Comparison of ENCODE assay signal across 16 cellular contexts in genomic region chr6:112243861-112244415, GRCh38. TPM values are rescaled to one million over a fixed set of nuclear protein-coding genes. Genes with fewer than 3 reads are reported as not detected.
DNase-seq lines count a peak whose midpoint lies in the region; ATAC-seq, FAIRE-seq and TF ChIP-seq lines count a peak whose summit lies in the region.
"Had no signal": no experiment of that assay in that cellular context is flagged by ENCODE, and none has a peak within 500 bp of the region (broad histone marks: within the 10 kb centered on the region; RNA-seq: fewer than 3 reads in every experiment).

No MANE protein-coding gene starts in this region.

- TF ChIP-seq EP300 in ovary (IDR thresholded peaks at IDR 0.05), result no peak

- no peak overlapping the region for H2AFZ ChIP-seq in endothelial cell of umbilical vein (ENCODE audit: low read depth, low read length)

- ATAC-seq in HG02623 (IDR thresholded peaks at IDR 0.05; ENCODE audit: unreplicated experiment), result no peak
- ATAC-seq in naive thymus-derived CD4-positive, alpha-beta T cell, result no peak
- ATAC-seq: left colon; natural killer cell treated with Interleukin-12 subunit alpha and Interleukin-12 subunit beta and Interleukin-15 and Interleukin-18, amount 100 ng/mL, for 72 hours had no signal

- peaks cover 5 to 48% (median 16%) of the 10 kb centered on the region in 5 donors for H3K27me3 Mint-ChIP-seq in naive thymus-derived CD4-positive, alpha-beta T cell

- H3K27ac ChIP-seq in left ventricle myocardium inferior (replicated peaks) (peak overlapping the region; percentile 98), right atrium auricular region (peak overlapping the region in 1 of 2 donors; percentile 52), endothelial cell of umbilical vein (ENCODE audit: insufficient read depth, low read depth, low read length) (peak overlapping the region; percentile 6), ovary (peak overlapping the region in 1 of 2 donors; percentile 58), SJCRH30 (no peak overlapping the region)
- no peak overlapping the region for H3K27ac ChIP-seq in naive thymus-derived CD4-positive, alpha-beta T cell (ENCODE audit: low read depth, low read length)
- H3K27ac ChIP-seq: SK-N-MC had no signal

- H3K4me1 ChIP-seq in left ventricle myocardium inferior (peaks cover 91% of the 10 kb centered on the region), right atrium auricular region (peaks cover 0 to 58% of the 10 kb centered on the region in 2 donors), endothelial cell of umbilical vein (ENCODE audit: control insufficient read depth, extremely low read depth, insufficient read depth, low read length) (peaks cover 80% of the 10 kb centered on the region), ovary (ENCODE audit: insufficient read depth) (peaks cover 18% of the 10 kb centered on the region), SJCRH30 (no peaks in the 10 kb centered on the region; the same call in 1 of the 2 replicates)
- no peaks in the 10 kb centered on the region for H3K4me1 ChIP-seq in naive thymus-derived CD4-positive, alpha-beta T cell (ENCODE audit: control insufficient read depth in 2 of 2, insufficient read depth in 2 of 2, low read length in 2 of 2)

- DNase-seq in left ventricle myocardium inferior (no peak), right atrium auricular region (ENCODE audit: low spot score) (no peak), endothelial cell of umbilical vein (ENCODE audit: low read depth, low spot score) (peak; percentile 16), ovary (no peak), GM19238 (ENCODE audit: insufficient read length, low spot score) (no peak), SJCRH30 (no peak)
- no peak for DNase-seq in naive thymus-derived CD4-positive, alpha-beta T cell
- DNase-seq: activated gamma-delta T cell treated with Interleukin-2 at 50 U/mL for 16 hours; left colon; MM.1S; NCI-H2171; stimulated activated naive CD4-positive, alpha-beta T cell treated with Interleukin-2 at 50 U/mL for 16 hours had no signal

- peaks cover 2% of the 10 kb centered on the region for H3K9me1 ChIP-seq in endothelial cell of umbilical vein (replicated peaks; ENCODE audit: control insufficient read depth, extremely low read depth, insufficient read depth, low read length)

- BruUV-seq in endothelial cell of umbilical vein (replicated peaks; lab: Mats Ljungman, UMichigan), result no TSS peak

- no peak overlapping the region for H3K27ac Mint-ChIP-seq in naive thymus-derived CD4-positive, alpha-beta T cell
- H3K27ac Mint-ChIP-seq: natural killer cell treated with Interleukin-12 subunit alpha and Interleukin-12 subunit beta and Interleukin-15 and Interleukin-18, amount 100 ng/mL, for 72 hours had no signal

- H3K36me3 ChIP-seq in left ventricle myocardium inferior (peaks cover 2% of the 10 kb centered on the region), right atrium auricular region (no peaks in the 10 kb centered on the region), endothelial cell of umbilical vein (ENCODE audit: control insufficient read depth in 2 of 2, extremely low read depth in 1 of 2, insufficient read depth in 2 of 2, low read length in 2 of 2) (peaks cover 19 to 24% of the 10 kb centered on the region in 2 experiments), ovary (no peaks in the 10 kb centered on the region), SJCRH30 (no peaks in the 10 kb centered on the region)
- H3K36me3 ChIP-seq in naive thymus-derived CD4-positive, alpha-beta T cell (ENCODE audit: control insufficient read depth in 2 of 3, insufficient read depth in 3 of 3, low read length in 3 of 3), result no peaks in the 10 kb centered on the region

- CTCF ChIA-PET in endothelial cell of umbilical vein (lab: Charles Lee), result interaction anchor here (1.7 to 4.6 kb wide), 2 partner anchors 63 to 68 kb away, joined by 3 to 16 read pairs; no protein-coding TSS in a partner anchor
- CTCF ChIA-PET in naive thymus-derived CD4-positive, alpha-beta T cell (lab: Charles Lee), result no interaction called here

- POLR2A ChIA-PET in endothelial cell of umbilical vein (lab: Charles Lee), result interaction anchor here (1.7 kb wide), 1 partner anchor 10 kb away, joined by 5 read pairs; the partner anchor contains the start of gene LAMA4
- POLR2A ChIA-PET in naive thymus-derived CD4-positive, alpha-beta T cell (lab: Charles Lee), result no interaction called here

- H3K9ac ChIP-seq in endothelial cell of umbilical vein (replicated peaks; ENCODE audit: extremely low read depth, insufficient read depth, low read length), result no peak overlapping the region

- peak overlapping the region; percentile 19 for H3K4me3 ChIP-seq in left ventricle myocardium inferior
- H3K4me3 ChIP-seq in right atrium auricular region, result peak overlapping the region in 1 of 2 donors; percentile 1
- no peak overlapping the region for H3K4me3 ChIP-seq in endothelial cell of umbilical vein (replicated peaks in 1 of 3; ENCODE audit: insufficient read depth in 1 of 3, low read depth in 1 of 3, low read length in 3 of 3)
- H3K4me3 ChIP-seq in ovary, result peak overlapping the region; percentile 19
- H3K4me3 ChIP-seq in naive thymus-derived CD4-positive, alpha-beta T cell (ENCODE audit: low read length), result no peak overlapping the region
- no peak overlapping the region for H3K4me3 ChIP-seq in SJCRH30
- H3K4me3 ChIP-seq: SK-N-MC had no signal

- H4K20me1 ChIP-seq in endothelial cell of umbilical vein (replicated peaks; ENCODE audit: control insufficient read depth, extremely low read depth, insufficient read depth, low read length), result no peaks in the 10 kb centered on the region

- no peak overlapping the region for H3K4me3 Mint-ChIP-seq in naive thymus-derived CD4-positive, alpha-beta T cell
- H3K4me3 Mint-ChIP-seq: natural killer cell treated with Interleukin-12 subunit alpha and Interleukin-12 subunit beta and Interleukin-15 and Interleukin-18, amount 100 ng/mL, for 72 hours had no signal

- WGBS in ovary, 3 donors, result 65 to 77% (median 76%) methylated on average over 6 of the region's 6 CpGs

- TF ChIP-seq CTCF in left ventricle myocardium inferior (IDR thresholded peaks at IDR 0.05; ENCODE audit: borderline replicate concordance) (no peak), right atrium auricular region (IDR thresholded peaks at IDR 0.05) (no peak), endothelial cell of umbilical vein (IDR thresholded peaks at IDR 0.05; ENCODE audit: extremely low read depth in 1 of 2, insufficient read depth in 1 of 2, low read depth in 1 of 2, low read length in 2 of 2) (no peak), ovary (IDR thresholded peaks at IDR 0.05) (no peak)

- intact Hi-C loops in left ventricle myocardium inferior (cut with micrococcal nuclease) (no loop called here), endothelial cell of umbilical vein (cut with micrococcal nuclease) (no loop called here), ovary (cut with DNase I) (no loop called here)
- intact Hi-C loops in naive thymus-derived CD4-positive, alpha-beta T cell (cut with micrococcal nuclease), result no loop called here

- TF ChIP-seq POLR2A in endothelial cell of umbilical vein (IDR thresholded peaks at IDR 0.05; ENCODE audit: low read depth, low read length) (no peak), ovary (IDR thresholded peaks at IDR 0.05) (no peak)

- no peaks in the 10 kb centered on the region for H3K9me3 Mint-ChIP-seq in naive thymus-derived CD4-positive, alpha-beta T cell
- H3K9me3 Mint-ChIP-seq: natural killer cell treated with Interleukin-12 subunit alpha and Interleukin-12 subunit beta and Interleukin-15 and Interleukin-18, amount 100 ng/mL, for 72 hours had no signal

- no peaks in the 10 kb centered on the region for H3K27me3 ChIP-seq in left ventricle myocardium inferior (ENCODE audit: low read depth)
- no peaks in the 10 kb centered on the region for H3K27me3 ChIP-seq in right atrium auricular region
- no peaks in the 10 kb centered on the region for H3K27me3 ChIP-seq in endothelial cell of umbilical vein (ENCODE audit: control insufficient read depth in 2 of 2, insufficient read depth in 2 of 2, low read length in 2 of 2)
- H3K27me3 ChIP-seq in ovary, result no peaks in the 10 kb centered on the region
- H3K27me3 ChIP-seq in naive thymus-derived CD4-positive, alpha-beta T cell (ENCODE audit: control insufficient read depth in 2 of 2, insufficient read depth in 2 of 2, low read length in 2 of 2), result no peaks in the 10 kb centered on the region
- no peaks in the 10 kb centered on the region for H3K27me3 ChIP-seq in SJCRH30

- no peak overlapping the region for H3K4me2 ChIP-seq in endothelial cell of umbilical vein (ENCODE audit: insufficient read depth, low read length)

- dilution Hi-C loops in endothelial cell of umbilical vein (cut with MboI; ENCODE audit: extremely low pct_ligation_motif_present, low sequenced_read_pairs), result no loop called here

- H3K9me3 ChIP-seq in left ventricle myocardium inferior (replicated peaks) (no peaks in the 10 kb centered on the region), right atrium auricular region (no peaks in the 10 kb centered on the region), endothelial cell of umbilical vein (replicated peaks; ENCODE audit: control insufficient read depth, insufficient read depth, low read length) (no peaks in the 10 kb centered on the region), ovary (no peaks in the 10 kb centered on the region), SJCRH30 (replicated peaks) (no peaks in the 10 kb centered on the region)
- H3K9me3 ChIP-seq in naive thymus-derived CD4-positive, alpha-beta T cell (ENCODE audit: control insufficient read depth in 2 of 3, low read length in 3 of 3), result no peaks in the 10 kb centered on the region

- no peak for FAIRE-seq in endothelial cell of umbilical vein (lab: Jason Lieb, UNC)

- H3K36me3 Mint-ChIP-seq in naive thymus-derived CD4-positive, alpha-beta T cell, result no peaks in the 10 kb centered on the region
- H3K36me3 Mint-ChIP-seq: natural killer cell treated with Interleukin-12 subunit alpha and Interleukin-12 subunit beta and Interleukin-15 and Interleukin-18, amount 100 ng/mL, for 72 hours had no signal

- H3K79me2 ChIP-seq in endothelial cell of umbilical vein (ENCODE audit: control insufficient read depth, insufficient read depth, low read length), result peaks cover 96% of the 10 kb centered on the region

- peaks cover 2 to 18% (median 16%) of the 10 kb centered on the region in 7 donors for H3K4me1 Mint-ChIP-seq in naive thymus-derived CD4-positive, alpha-beta T cell

RNA-seq across cellular contexts. Expression of gene LAMA4, which starts 10.4 kb away (rescaled TPM):
- 103 TPM for total RNA-seq in left ventricle myocardium inferior
- 10 to 100 TPM; 37.2 to 47.1 TPM for total RNA-seq in right atrium auricular region
- 629 TPM in 2 replicates for total RNA-seq in endothelial cell of umbilical vein
- polyA plus RNA-seq in endothelial cell of umbilical vein, result 370 and 384 TPM in 2 replicates
- 215 and 257 TPM in 2 replicates for polyA plus RNA-seq in endothelial cell of umbilical vein (2011; cell fraction: cytosol; rRNA removed)
- 1,231 and 1,345 TPM in 2 replicates for polyA plus RNA-seq in endothelial cell of umbilical vein (2011; cell fraction: nucleus; rRNA removed)
- 367 and 381 TPM in 2 replicates for polyA plus RNA-seq in endothelial cell of umbilical vein (2012)
- polyA minus RNA-seq in endothelial cell of umbilical vein, result 1,043 and 1,135 TPM in 2 replicates
- polyA minus RNA-seq in endothelial cell of umbilical vein (2011; cell fraction: cytosol; rRNA and poly(A)+ RNA removed), result not detected
- 1,955 and 2,229 TPM in 2 replicates for polyA minus RNA-seq in endothelial cell of umbilical vein (2011; cell fraction: nucleus; rRNA and poly(A)+ RNA removed)
- 10 to 100 TPM; 29.0 to 92.8 (median 42.5) TPM for total RNA-seq in ovary
- 10 to 100 TPM; 32.3 to 84.7 TPM for polyA plus RNA-seq in ovary
- not detected for total RNA-seq in naive thymus-derived CD4-positive, alpha-beta T cell
- not detected for polyA plus RNA-seq in naive thymus-derived CD4-positive, alpha-beta T cell
- 22.0 and 28.5 TPM in 2 replicates for total RNA-seq in SJCRH30 (2014; rRNA removed; shearing (Covaris generic))
- total RNA-seq: activated CD8-positive, alpha-beta memory T cell treated with anti-CD3 and anti-CD28 coated beads for 36 hours; natural killer cell treated with Interleukin-12 subunit alpha and Interleukin-12 subunit beta and Interleukin-15 and Interleukin-18, amount 100 ng/mL, for 72 hours had no signal

Comparison
In these comparisons a context has a peak if more than half of its experiments do, and no peak if none do; other contexts are left out.
1. H3K27ac ChIP-seq: peak in left ventricle myocardium inferior (single experiment) and endothelial cell of umbilical vein (single experiment); none in naive thymus-derived CD4-positive, alpha-beta T cell (single experiment) and SJCRH30 (single experiment).
2. H3K4me3 ChIP-seq: peak in left ventricle myocardium inferior (single experiment) and ovary (single experiment); none in endothelial cell of umbilical vein (0 of 3), naive thymus-derived CD4-positive, alpha-beta T cell (single experiment) and SJCRH30 (single experiment).
3. RNA of gene LAMA4, which starts 10.4 kb away (total RNA-seq): 629 TPM in endothelial cell of umbilical vein, 103 TPM in left ventricle myocardium inferior (single experiment), 37.2 to 47.1 TPM in right atrium auricular region, 29.0 to 92.8 TPM in ovary and 22.0 to 28.5 TPM in SJCRH30; not detected in naive thymus-derived CD4-positive, alpha-beta T cell; every median in the first group is over 10 times any median in the second.